In genomic region chr2:99278793-99279291, GRCh38 we compare ENCODE assay signal across 1 cellular context.
A peak's percentile ranks its signal among the peaks of the same experiment; 100 is the strongest.
TF ChIP-seq lines count a peak whose summit lies in the region.

No MANE protein-coding gene starts in this region.

TF ChIP-seq in HepG2, 621 proteins besides CTCF, POLR2A, EP300 and RAD21 (continued from another document and continues in another):
- no peak for TF ChIP-seq ZBTB46 (CRISPR knock-in tag; IDR thresholded peaks at IDR 0.05; ENCODE audit: borderline replicate concordance)
- no peak for TF ChIP-seq ZNF234 (CRISPR knock-in tag; conservative IDR thresholded peaks at IDR 0.05)
- no peak for TF ChIP-seq BRCA1 (CRISPR knock-in tag; IDR thresholded peaks at IDR 0.05)
- TF ChIP-seq ZNF484 (CRISPR knock-in tag; IDR thresholded peaks at IDR 0.05; ENCODE audit: borderline replicate concordance, low read depth) = no peak
- TF ChIP-seq ZNF44 (CRISPR knock-in tag; IDR thresholded peaks at IDR 0.05) = no peak
- no peak for TF ChIP-seq SRSF4 (IDR thresholded peaks at IDR 0.05; ENCODE audit: low read depth, low read length, poor library complexity, severe bottlenecking)
- no peak for TF ChIP-seq BCL3 (CRISPR knock-in tag; IDR thresholded peaks at IDR 0.05)
- no peak for TF ChIP-seq LBX2 (CRISPR knock-in tag; IDR thresholded peaks at IDR 0.05; ENCODE audit: borderline replicate concordance)
- TF ChIP-seq ZC3H13 (CRISPR knock-in tag; IDR thresholded peaks at IDR 0.05) = no peak
- no peak for TF ChIP-seq ZNF703 (CRISPR knock-in tag; IDR thresholded peaks at IDR 0.05; ENCODE audit: borderline replicate concordance)
- TF ChIP-seq NCOA5 (CRISPR knock-in tag; IDR thresholded peaks at IDR 0.05) = no peak
- peak; percentile 92 for TF ChIP-seq TFAP4 (IDR thresholded peaks at IDR 0.05; ENCODE audit: borderline replicate concordance, low read depth)
- no peak for TF ChIP-seq ZBTB34 (CRISPR knock-in tag; IDR thresholded peaks at IDR 0.05)
- TF ChIP-seq SMC3 (IDR thresholded peaks at IDR 0.05; ENCODE audit: low read length) = no peak
- peak; percentile 83 for TF ChIP-seq FOXA1 (IDR thresholded peaks at IDR 0.05)
- TF ChIP-seq FOXA1 (CRISPR knock-in tag; IDR thresholded peaks at IDR 0.05) = peak; percentile 99
- TF ChIP-seq HNF4A (CRISPR knock-in tag; IDR thresholded peaks at IDR 0.05) = peak; percentile 76
- no peak for TF ChIP-seq TFDP1 (CRISPR knock-in tag; IDR thresholded peaks at IDR 0.05; ENCODE audit: borderline replicate concordance)
- no peak for TF ChIP-seq IKZF1 (IDR thresholded peaks at IDR 0.05)
- TF ChIP-seq ARNTL (CRISPR knock-in tag; IDR thresholded peaks at IDR 0.05) = peak; percentile 66
- peak; percentile 92; the same call in 1 of the 2 replicates for TF ChIP-seq GATA4 (IDR thresholded peaks at IDR 0.05; ENCODE audit: borderline replicate concordance, low read depth)
- TF ChIP-seq TRAFD1 (CRISPR knock-in tag; IDR thresholded peaks at IDR 0.05; ENCODE audit: borderline replicate concordance) = no peak
- TF ChIP-seq DDIT3 (CRISPR knock-in tag; IDR thresholded peaks at IDR 0.05) = no peak
- peak; percentile 73; the same call in 1 of the 2 replicates for TF ChIP-seq GATAD1 (CRISPR knock-in tag; IDR thresholded peaks at IDR 0.05)
- TF ChIP-seq GMEB1 (CRISPR knock-in tag; IDR thresholded peaks at IDR 0.05; ENCODE audit: borderline replicate concordance) = peak; percentile 30; the same call in 1 of the 2 replicates
- TF ChIP-seq ZNF460 (CRISPR knock-in tag; IDR thresholded peaks at IDR 0.05; ENCODE audit: borderline replicate concordance) = no peak
- TF ChIP-seq ZNF740 (CRISPR knock-in tag; IDR thresholded peaks at IDR 0.05) = no peak
- peak; percentile 87 for TF ChIP-seq TEAD3 (CRISPR knock-in tag; optimal IDR thresholded peaks at IDR 0.05; ENCODE audit: borderline replicate concordance)
- TF ChIP-seq SOX6 (IDR thresholded peaks at IDR 0.05) = no peak
- TF ChIP-seq SOX6 (CRISPR knock-in tag; IDR thresholded peaks at IDR 0.05) = peak; percentile 99
- no peak for TF ChIP-seq MED8 (CRISPR knock-in tag; IDR thresholded peaks at IDR 0.05; ENCODE audit: insufficient replicate concordance)
- peak; percentile 96 for TF ChIP-seq ZNF280D (CRISPR knock-in tag; IDR thresholded peaks at IDR 0.05)
- TF ChIP-seq ZNF180 (CRISPR knock-in tag; IDR thresholded peaks at IDR 0.05; ENCODE audit: borderline replicate concordance, low read depth) = no peak
- TF ChIP-seq ZNF792 (CRISPR knock-in tag; IDR thresholded peaks at IDR 0.05) = peak; percentile 97
- TF ChIP-seq HNRNPL (IDR thresholded peaks at IDR 0.05; ENCODE audit: low read depth, low read length) = no peak
- TF ChIP-seq ATF3 (CRISPR knock-in tag; IDR thresholded peaks at IDR 0.05) = peak; percentile 91
- no peak for TF ChIP-seq RELA (CRISPR knock-in tag; IDR thresholded peaks at IDR 0.05)
- peak; percentile 92 for TF ChIP-seq KAT8 (CRISPR knock-in tag; IDR thresholded peaks at IDR 0.05)
- TF ChIP-seq SP5 (CRISPR knock-in tag; IDR thresholded peaks at IDR 0.05; ENCODE audit: borderline replicate concordance, low read depth) = 0 out of 2 replicates have a peak, but pooled peaks have one; percentile 65
- TF ChIP-seq ZNF335 (CRISPR knock-in tag; IDR thresholded peaks at IDR 0.05) = peak; percentile 72; the same call in 1 of the 2 replicates
- TF ChIP-seq ZNF75D (CRISPR knock-in tag; IDR thresholded peaks at IDR 0.05; ENCODE audit: borderline replicate concordance) = no peak
- no peak for TF ChIP-seq MXD1 (CRISPR knock-in tag; IDR thresholded peaks at IDR 0.05)
- peak; percentile 73; the same call in 1 of the 2 replicates for TF ChIP-seq ZNF543 (CRISPR knock-in tag; IDR thresholded peaks at IDR 0.05)
- TF ChIP-seq ZUFSP (CRISPR knock-in tag; IDR thresholded peaks at IDR 0.05; ENCODE audit: borderline replicate concordance) = no peak
- no peak for TF ChIP-seq POLR2AphosphoS5 (IDR thresholded peaks at IDR 0.05; ENCODE audit: low read depth, low read length)
- TF ChIP-seq GTF3A (CRISPR knock-in tag; conservative IDR thresholded peaks at IDR 0.05) = no peak
- peak; percentile 58; the same call in 1 of the 2 replicates for TF ChIP-seq ZNF691 (CRISPR knock-in tag; IDR thresholded peaks at IDR 0.05; ENCODE audit: borderline replicate concordance, low read depth)
- no peak for TF ChIP-seq NR3C1 (CRISPR knock-in tag; IDR thresholded peaks at IDR 0.05)
- TF ChIP-seq ZNF773 (CRISPR knock-in tag; IDR thresholded peaks at IDR 0.05; ENCODE audit: borderline replicate concordance) = no peak
